ENCODE assay signal across 31 cellular contexts in genomic region chr9:136151214-136151804, GRCh38. TPM values are rescaled to one million over a fixed set of nuclear protein-coding genes. Genes with fewer than 3 reads are reported as not detected.
DNase-seq lines count a peak whose midpoint lies in the region; ATAC-seq and TF ChIP-seq lines count a peak whose summit lies in the region.
"Had no signal": no experiment of that assay in that cellular context is flagged by ENCODE, and none has a peak within 500 bp of the region (broad histone marks: within the 10 kb centered on the region; RNA-seq: fewer than 3 reads in every experiment).

No MANE protein-coding gene starts in this region.

- H3K9ac ChIP-seq in H9 (ENCODE audit: extremely low read depth, insufficient read length, low read length) = no peak overlapping the region
- H3K9ac ChIP-seq in iPS-20b (ENCODE audit: low read depth, low read length) = no peak overlapping the region
- H3K9ac ChIP-seq: GM23248 had no signal

- H2AFZ ChIP-seq in H9 (ENCODE audit: low read length) = no peak overlapping the region
- H2AFZ ChIP-seq: GM23248 had no signal

- intact Hi-C loops in gastrocnemius medialis (cut with DNase I; ENCODE audit: low total_unique reads) = no loop called here

- H3K27me3 Mint-ChIP-seq in H9 (ENCODE audit: low read depth) (peaks cover 16% of the 10 kb centered on the region), WTC11 (ENCODE audit: low read depth) (peaks cover 5% of the 10 kb centered on the region)
- H3K27me3 Mint-ChIP-seq: activated CD4-positive, alpha-beta T cell treated with anti-CD3 and anti-CD28 coated beads, Interleukin-2, amount 10 ng/mL, durations not matched to agents 24 days and 14 days had no signal

- H4K20me1 ChIP-seq in H9 (ENCODE audit: control insufficient read depth, insufficient read depth, insufficient read length) = no peaks in the 10 kb centered on the region

- H3K36me3 ChIP-seq in iPS-20b (ENCODE audit: insufficient read depth, low read depth, low read length) = no peaks in the 10 kb centered on the region
- no peaks in the 10 kb centered on the region for H3K36me3 ChIP-seq in gastrocnemius medialis
- H3K36me3 ChIP-seq: SJSA1, transverse colon had no signal

- H3K27me3 ChIP-seq in H9 (ENCODE audit: insufficient read depth, low read length) (no peaks in the 10 kb centered on the region), iPS-20b (ENCODE audit: insufficient read depth, low read length) (peaks cover 42% of the 10 kb centered on the region), gastrocnemius medialis (peaks cover 29 to 39% (median 36%) of the 10 kb centered on the region in 3 donors)

- H3K4me3 ChIP-seq in iPS-20b (ENCODE audit: low read length) = peak overlapping the region; percentile 25; the same call in 1 of the 2 replicates
- no peak overlapping the region for H3K4me3 ChIP-seq in gastrocnemius medialis
- H3K4me3 ChIP-seq: GM23248, SJSA1, transverse colon had no signal

- H3T11ph ChIP-seq in H9 (ENCODE audit: low read length) = no peak overlapping the region

- H3K23me2 ChIP-seq in H9 (ENCODE audit: insufficient read length, low read depth, low read length, poor library complexity, severe bottlenecking) = no peaks in the 10 kb centered on the region

- H3K79me1 ChIP-seq in H9 (ENCODE audit: insufficient read depth, low read depth, low read length, poor library complexity, severe bottlenecking) = no peaks in the 10 kb centered on the region

- no peak overlapping the region for H4K5ac ChIP-seq in H9 (ENCODE audit: insufficient read length, low read depth, low read length)

- DNase-seq in COLO668 (lab: John Stamatoyannopoulos, UW; ENCODE audit: unreplicated experiment) = peak; percentile 11
- DNase-seq in H9 = peak; percentile 62
- DNase-seq in WTC11 (ENCODE audit: low spot score) = peak; percentile 79
- no peak for DNase-seq in stimulated activated CD4-positive, alpha-beta T cell treated with anti-CD3 and anti-CD28 coated beads, Interleukin-1b, Interleukin-23, amount 100 ng/mL, for 48 hours
- no peak for DNase-seq in gastrocnemius medialis
- DNase-seq in activated T-cell treated with anti-CD3 and anti-CD28 coated beads, Interleukin-2, amount 50 U/mL, for 48 hours = no peak
- DNase-seq: activated CD4-positive, alpha-beta T cell treated with anti-CD3 and anti-CD28 coated beads, Interleukin-2, amount 10 ng/mL, durations not matched to agents 24 days and 14 days; activated naive CD4-positive, alpha-beta T cell; activated naive CD8-positive, alpha-beta T cell treated with anti-CD3 and anti-CD28 coated beads, Interleukin-2, amount 50 U/mL, for 24 hours; activated T-cell treated with anti-CD3 and anti-CD28 coated beads, Interleukin-2, amount 50 U/mL, for 72 hours; central memory CD4-positive, alpha-beta T cell; DND-41; GM23248; Kasumi-1; mammary epithelial cell; NCI-H1417 treated with DMSO at 0.1 percent for 48 hours; NCI-H2081 treated with DMSO at 0.1 percent for 48 hours; NCI-H2227 treated with DMSO at 0.1 percent for 48 hours; stimulated activated CD4-positive, alpha-beta T cell treated with anti-CD3 and anti-CD28 coated beads, Interleukin-15, amount 100 ng/mL, for 24 hours; T1000; transverse colon had no signal

- H4K8ac ChIP-seq in H9 (replicated peaks; ENCODE audit: insufficient read length, low read depth, low read length) = no peak overlapping the region

- no peak overlapping the region for H3K27ac ChIP-seq in H9 (ENCODE audit: insufficient read length, low read depth, low read length)
- H3K27ac ChIP-seq in iPS-20b (ENCODE audit: low read length) = no peak overlapping the region
- no peak overlapping the region for H3K27ac ChIP-seq in gastrocnemius medialis
- H3K27ac ChIP-seq: GM23248, SJSA1, transverse colon, VCaP had no signal

- no peaks in the 10 kb centered on the region for H3K9me3 ChIP-seq in H9 (ENCODE audit: control insufficient read depth, low read depth, low read length)
- H3K9me3 ChIP-seq in iPS-20b (ENCODE audit: insufficient read depth, low read depth, low read length) = no peaks in the 10 kb centered on the region
- no peaks in the 10 kb centered on the region for H3K9me3 ChIP-seq in gastrocnemius medialis
- H3K9me3 ChIP-seq: SJSA1, transverse colon had no signal

- H3K4me2 ChIP-seq in H9 (ENCODE audit: insufficient read depth, insufficient read length, low read length) = peak overlapping the region; percentile 30

- CTCF ChIA-PET in WTC11 (lab: Charles Lee) = interaction anchor here (0.8 to 3.2 kb wide), 8 partner anchors 8 to 132 kb away, joined by 3 to 18 read pairs (median 4); no protein-coding TSS in a partner anchor

- TF ChIP-seq POLR2A in gastrocnemius medialis (IDR thresholded peaks at IDR 0.05) = no peak

- no peaks in the 10 kb centered on the region; a peak in 1 of 7 replicates for H3K36me3 Mint-ChIP-seq in H9 (ENCODE audit: insufficient read depth in 1 of 3, low read depth in 3 of 3)
- H3K36me3 Mint-ChIP-seq in WTC11 = no peaks in the 10 kb centered on the region
- H3K36me3 Mint-ChIP-seq: CD14-positive monocyte; stimulated activated memory B cell treated with anti-CD40 and anti-IgM and Interleukin-4, amounts not matched to agents 10 μg/mL and 1 μg/mL and 100 μg/mL, for 72 hours had no signal

- no peak overlapping the region for H3K4ac ChIP-seq in H9 (ENCODE audit: low read depth, low read length)

- in situ Hi-C loops in gastrocnemius medialis (cut with MboI; ENCODE audit: low sequenced_read_pairs in 4 of 4) = loop anchor here in 1 of 4 donors (25.0 kb wide), 1 partner anchor 136 kb away; no protein-coding TSS in a partner anchor

- no peak overlapping the region for H2BK15ac ChIP-seq in H9 (ENCODE audit: low read depth, low read length)

- WGBS in H9 (ENCODE audit: extremely low coverage, insufficient read length, low lambda C conversion rate) = no CpG with 5 or more reads among the region's 25 CpGs

- H3K79me2 ChIP-seq in H9 (ENCODE audit: insufficient read depth, low read length) = no peaks in the 10 kb centered on the region

- POLR2A ChIA-PET in WTC11 (lab: Charles Lee) = no interaction called here

- no peak overlapping the region for H3K23ac ChIP-seq in H9 (ENCODE audit: insufficient read length, low read depth, low read length)

- H2BK12ac ChIP-seq in H9 (ENCODE audit: insufficient read length, low read depth, low read length) = no peak overlapping the region

- H3K14ac ChIP-seq in H9 (ENCODE audit: insufficient read depth, low read length) = peak overlapping the region; percentile 27; the same call in 1 of the 2 replicates

- no peak overlapping the region for H3K18ac ChIP-seq in H9 (ENCODE audit: insufficient read length, low read depth, low read length)

- H2BK5ac ChIP-seq in H9 (ENCODE audit: insufficient read length, low read length) = no peak overlapping the region

- peaks cover 0 to 3% of the 10 kb centered on the region in 2 experiments; a peak in 2 of 5 replicates for H3K9me3 Mint-ChIP-seq in H9
- no peaks in the 10 kb centered on the region for H3K9me3 Mint-ChIP-seq in WTC11
- H3K9me3 Mint-ChIP-seq: activated CD4-positive, alpha-beta T cell treated with anti-CD3 and anti-CD28 coated beads, Interleukin-2, amount 10 ng/mL, durations not matched to agents 24 days and 14 days; activated naive CD8-positive, alpha-beta T cell treated with anti-CD3 and anti-CD28 coated beads, Interleukin-2, amount 50 U/mL, for 24 hours; activated T-cell treated with anti-CD3 and anti-CD28 coated beads, Interleukin-2, amount 50 U/mL, for 72 hours; stimulated activated memory B cell treated with anti-CD40 and anti-IgM and Interleukin-4, amounts not matched to agents 10 μg/mL and 1 μg/mL and 100 μg/mL, for 72 hours had no signal

- no peak overlapping the region for H2AK5ac ChIP-seq in H9 (ENCODE audit: insufficient read length, low read length)

- H3K4me1 Mint-ChIP-seq in H9 (peaks cover 7 to 17% of the 10 kb centered on the region in 2 experiments), WTC11 (peaks cover 27% of the 10 kb centered on the region)
- H3K4me1 Mint-ChIP-seq: activated CD4-positive, alpha-beta T cell treated with anti-CD3 and anti-CD28 coated beads, Interleukin-2, amount 10 ng/mL, durations not matched to agents 24 days and 14 days; activated naive CD8-positive, alpha-beta T cell treated with anti-CD3 and anti-CD28 coated beads, Interleukin-2, amount 50 U/mL, for 24 hours; CD14-positive monocyte; stimulated activated memory B cell treated with anti-CD40 and anti-IgM and Interleukin-4, amounts not matched to agents 10 μg/mL and 1 μg/mL and 100 μg/mL, for 72 hours had no signal

- no peak overlapping the region for H3K56ac ChIP-seq in H9 (ENCODE audit: insufficient read length, low read depth, low read length)

- no peaks in the 10 kb centered on the region; the same call in 1 of the 2 replicates for H3K4me1 ChIP-seq in H9 (ENCODE audit: insufficient read depth, low read length)
- peaks cover 9% of the 10 kb centered on the region; the same call in 1 of the 2 replicates for H3K4me1 ChIP-seq in iPS-20b (ENCODE audit: insufficient read depth, low read length)
- no peaks in the 10 kb centered on the region for H3K4me1 ChIP-seq in gastrocnemius medialis
- H3K4me1 ChIP-seq: SJSA1, transverse colon had no signal

- ATAC-seq in WTC11 = peak; percentile 46
- no peak for ATAC-seq in gastrocnemius medialis
- ATAC-seq: activated naive CD8-positive, alpha-beta T cell treated with anti-CD3 and anti-CD28 coated beads, Interleukin-2, amount 50 U/mL, for 24 hours; activated T-cell treated with anti-CD3 and anti-CD28 coated beads, Interleukin-2, amount 50 U/mL, for 72 hours; stimulated activated memory B cell treated with anti-CD40 and anti-IgM and Interleukin-4, amounts not matched to agents 10 μg/mL and 1 μg/mL and 100 μg/mL, for 72 hours had no signal

- no peak overlapping the region for H2BK20ac ChIP-seq in H9 (ENCODE audit: low read depth, low read length, poor library complexity, severe bottlenecking)

- H3K4me3 Mint-ChIP-seq in H9 (peak overlapping the region; percentile 24 to 63; a peak in 3 of 5 replicates), WTC11 (no peak overlapping the region)
- H3K4me3 Mint-ChIP-seq: activated CD4-positive, alpha-beta T cell treated with anti-CD3 and anti-CD28 coated beads, Interleukin-2, amount 10 ng/mL, durations not matched to agents 24 days and 14 days; activated naive CD8-positive, alpha-beta T cell treated with anti-CD3 and anti-CD28 coated beads, Interleukin-2, amount 50 U/mL, for 24 hours; activated T-cell treated with anti-CD3 and anti-CD28 coated beads, Interleukin-2, amount 50 U/mL, for 72 hours; CD14-positive monocyte; nephron; stimulated activated memory B cell treated with anti-CD40 and anti-IgM and Interleukin-4, amounts not matched to agents 10 μg/mL and 1 μg/mL and 100 μg/mL, for 72 hours had no signal

- H3K27ac Mint-ChIP-seq in H9 = peak overlapping the region in 2 of 3 experiments; percentile 50 to 65; a peak in 3 of 7 replicates
- H3K27ac Mint-ChIP-seq in WTC11 = peak overlapping the region; percentile 47
- H3K27ac Mint-ChIP-seq: activated CD4-positive, alpha-beta T cell treated with anti-CD3 and anti-CD28 coated beads, Interleukin-2, amount 10 ng/mL, durations not matched to agents 24 days and 14 days; activated naive CD8-positive, alpha-beta T cell treated with anti-CD3 and anti-CD28 coated beads, Interleukin-2, amount 50 U/mL, for 24 hours; activated T-cell treated with anti-CD3 and anti-CD28 coated beads, Interleukin-2, amount 50 U/mL, for 72 hours; CD14-positive monocyte; stimulated activated memory B cell treated with anti-CD40 and anti-IgM and Interleukin-4, amounts not matched to agents 10 μg/mL and 1 μg/mL and 100 μg/mL, for 72 hours had no signal

- no peak overlapping the region for H2BK120ac ChIP-seq in H9 (ENCODE audit: low read depth, low read length, poor library complexity, severe bottlenecking)

- TF ChIP-seq CTCF in H9 (conservative IDR thresholded peaks at IDR 0.05) (no peak), WTC11 (IDR thresholded peaks at IDR 0.05) (no peak), gastrocnemius medialis (IDR thresholded peaks at IDR 0.05 in 4 of 5, conservative IDR thresholded peaks at IDR 0.05 in 1 of 5) (no peak)

- no peak overlapping the region for H4K91ac ChIP-seq in H9 (ENCODE audit: insufficient read length, low read depth, low read length)

RNA-seq across cellular contexts. Expression of gene TMEM250, which starts 32.6 kb away (rescaled TPM):
- total RNA-seq in H9 (2021) (48.1 and 48.3 TPM in 2 replicates), WTC11 (2021) (39.4 to 41.0 TPM (median 39.5 TPM) in 3 replicates), gastrocnemius medialis (10 to 100 TPM; 25.7 to 46.9 (median 41.5) TPM)

RNA-seq across cellular contexts. Expression of gene LHX3, which starts 53.6 kb away (rescaled TPM):
- total RNA-seq in H9 (2021) (not detected in 2 replicates), WTC11 (2021) (0.11 TPM in 1 of 3 replicates, not detected in the others), gastrocnemius medialis (not detected)
- total RNA-seq: activated CD4-positive, alpha-beta T cell treated with anti-CD3 and anti-CD28 coated beads, Interleukin-2, amount 10 ng/mL, durations not matched to agents 24 days and 14 days; GM23248; HepG2; mammary epithelial cell; mucosa of gallbladder; osteocyte; SJSA1; subcutaneous adipose tissue; transverse colon had no signal

RNA-seq across cellular contexts. Expression of gene NACC2, which starts 56.2 kb away (rescaled TPM):
- total RNA-seq in H9 (2021) (11.5 TPM in 2 replicates), WTC11 (2021) (14.1 to 17.1 TPM (median 14.5 TPM) in 3 replicates), gastrocnemius medialis (10 to 100 TPM; 26.0 to 51.7 (median 43.5) TPM)

Comparison
In these comparisons a context has a peak if more than half of its experiments do, and no peak if none do; other contexts are left out.
1. DNase-seq: peak in COLO668 (single experiment), H9 (single experiment) and WTC11 (single experiment); none in stimulated activated CD4-positive, alpha-beta T cell treated with anti-CD3 and anti-CD28 coated beads, Interleukin-1b, Interleukin-23, amount 100 ng/mL, for 48 hours (single experiment), gastrocnemius medialis (0 of 2) and activated T-cell treated with anti-CD3 and anti-CD28 coated beads, Interleukin-2, amount 50 U/mL, for 48 hours (0 of 2).